1 cellular context compared by ENCODE assay signal in genomic region chr7:50677279-50677996, GRCh38.
TF ChIP-seq lines count a peak whose summit lies in the region.

No MANE protein-coding gene starts in this region.

TF ChIP-seq in HepG2, 621 proteins besides CTCF, POLR2A, EP300 and RAD21 (continued from another document and continues in another):
- TF ChIP-seq ZNF660 (CRISPR knock-in tag; IDR thresholded peaks at IDR 0.05; ENCODE audit: borderline replicate concordance, low read depth) (no peak), GPN1 (CRISPR knock-in tag; IDR thresholded peaks at IDR 0.05; ENCODE audit: borderline replicate concordance) (no peak), NR2C2 (CRISPR knock-in tag; IDR thresholded peaks at IDR 0.05; ENCODE audit: borderline replicate concordance) (no peak), ZNF207 (IDR thresholded peaks at IDR 0.05; ENCODE audit: borderline replicate concordance) (no peak), TBX2 (CRISPR knock-in tag; IDR thresholded peaks at IDR 0.05; ENCODE audit: borderline replicate concordance) (peak; percentile 45; the same call in 1 of the 2 replicates), FOXJ3 (CRISPR knock-in tag; IDR thresholded peaks at IDR 0.05; ENCODE audit: borderline replicate concordance) (peak; percentile 17; the same call in 1 of the 2 replicates), ZBTB4 (CRISPR knock-in tag; IDR thresholded peaks at IDR 0.05; ENCODE audit: borderline replicate concordance) (no peak), MTF2 (CRISPR knock-in tag; IDR thresholded peaks at IDR 0.05; ENCODE audit: borderline replicate concordance) (no peak), ARNTL (CRISPR knock-in tag; IDR thresholded peaks at IDR 0.05) (peak; percentile 77), ARNT2 (CRISPR knock-in tag; IDR thresholded peaks at IDR 0.05; ENCODE audit: low read depth) (no peak), ZNF781 (CRISPR knock-in tag; IDR thresholded peaks at IDR 0.05; ENCODE audit: borderline replicate concordance, not compliant biosample characterization) (no peak), MNT (IDR thresholded peaks at IDR 0.05) (peak; percentile 92), ETV6 (CRISPR knock-in tag; conservative IDR thresholded peaks at IDR 0.05) (no peak), ZNF136 (CRISPR knock-in tag; IDR thresholded peaks at IDR 0.05; ENCODE audit: low read depth) (no peak), ZNF547 (CRISPR knock-in tag; IDR thresholded peaks at IDR 0.05) (no peak), ZSCAN5A (CRISPR knock-in tag; IDR thresholded peaks at IDR 0.05; ENCODE audit: borderline replicate concordance) (no peak), ZNF235 (CRISPR knock-in tag; IDR thresholded peaks at IDR 0.05; ENCODE audit: borderline replicate concordance) (no peak), ZNF382 (CRISPR knock-in tag; IDR thresholded peaks at IDR 0.05; ENCODE audit: borderline replicate concordance) (no peak), ZNF777 (CRISPR knock-in tag; IDR thresholded peaks at IDR 0.05) (no peak), EED (CRISPR knock-in tag; IDR thresholded peaks at IDR 0.05) (no peak), HNRNPLL (IDR thresholded peaks at IDR 0.05; ENCODE audit: low read depth, low read length, poor library complexity, severe bottlenecking) (no peak), RFX3 (CRISPR knock-in tag; IDR thresholded peaks at IDR 0.05) (no peak), NFKBIZ (CRISPR knock-in tag; IDR thresholded peaks at IDR 0.05) (no peak), ZNF460 (CRISPR knock-in tag; IDR thresholded peaks at IDR 0.05; ENCODE audit: borderline replicate concordance) (no peak), JDP2 (CRISPR knock-in tag; IDR thresholded peaks at IDR 0.05; ENCODE audit: borderline replicate concordance) (no peak), MAX (IDR thresholded peaks at IDR 0.05) (peak; percentile 65), KDM4B (CRISPR knock-in tag; IDR thresholded peaks at IDR 0.05) (no peak), ZNF326 (CRISPR knock-in tag; IDR thresholded peaks at IDR 0.05; ENCODE audit: borderline replicate concordance) (no peak), ZNF790 (CRISPR knock-in tag; IDR thresholded peaks at IDR 0.05; ENCODE audit: borderline replicate concordance) (no peak), ZNF549 (CRISPR knock-in tag; IDR thresholded peaks at IDR 0.05) (no peak), ZNF761 (CRISPR knock-in tag; conservative IDR thresholded peaks at IDR 0.05) (no peak), ZNF558 (CRISPR knock-in tag; IDR thresholded peaks at IDR 0.05; ENCODE audit: borderline replicate concordance) (no peak), JUND (CRISPR knock-in tag; IDR thresholded peaks at IDR 0.05) (no peak), ZNF574 (CRISPR knock-in tag; IDR thresholded peaks at IDR 0.05) (no peak), GRHL1 (CRISPR knock-in tag; conservative IDR thresholded peaks at IDR 0.05) (no peak), ZNF816 (CRISPR knock-in tag; IDR thresholded peaks at IDR 0.05; ENCODE audit: borderline replicate concordance) (no peak)
- TF ChIP-seq, protein P1, sequence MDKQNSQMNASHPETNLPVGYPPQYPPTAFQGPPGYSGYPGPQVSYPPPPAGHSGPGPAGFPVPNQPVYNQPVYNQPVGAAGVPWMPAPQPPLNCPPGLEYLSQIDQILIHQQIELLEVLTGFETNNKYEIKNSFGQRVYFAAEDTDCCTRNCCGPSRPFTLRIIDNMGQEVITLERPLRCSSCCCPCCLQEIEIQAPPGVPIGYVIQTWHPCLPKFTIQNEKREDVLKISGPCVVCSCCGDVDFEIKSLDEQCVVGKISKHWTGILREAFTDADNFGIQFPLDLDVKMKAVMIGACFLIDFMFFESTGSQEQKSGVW (CRISPR knock-in tag; IDR thresholded peaks at IDR 0.05; ENCODE audit: borderline replicate concordance): no peak
- TF ChIP-seq, protein P2, sequence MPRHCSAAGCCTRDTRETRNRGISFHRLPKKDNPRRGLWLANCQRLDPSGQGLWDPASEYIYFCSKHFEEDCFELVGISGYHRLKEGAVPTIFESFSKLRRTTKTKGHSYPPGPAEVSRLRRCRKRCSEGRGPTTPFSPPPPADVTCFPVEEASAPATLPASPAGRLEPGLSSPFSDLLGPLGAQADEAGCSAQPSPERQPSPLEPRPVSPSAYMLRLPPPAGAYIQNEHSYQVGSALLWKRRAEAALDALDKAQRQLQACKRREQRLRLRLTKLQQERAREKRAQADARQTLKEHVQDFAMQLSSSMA (CRISPR knock-in tag; IDR thresholded peaks at IDR 0.05): no peak
- TF ChIP-seq, protein P3, sequence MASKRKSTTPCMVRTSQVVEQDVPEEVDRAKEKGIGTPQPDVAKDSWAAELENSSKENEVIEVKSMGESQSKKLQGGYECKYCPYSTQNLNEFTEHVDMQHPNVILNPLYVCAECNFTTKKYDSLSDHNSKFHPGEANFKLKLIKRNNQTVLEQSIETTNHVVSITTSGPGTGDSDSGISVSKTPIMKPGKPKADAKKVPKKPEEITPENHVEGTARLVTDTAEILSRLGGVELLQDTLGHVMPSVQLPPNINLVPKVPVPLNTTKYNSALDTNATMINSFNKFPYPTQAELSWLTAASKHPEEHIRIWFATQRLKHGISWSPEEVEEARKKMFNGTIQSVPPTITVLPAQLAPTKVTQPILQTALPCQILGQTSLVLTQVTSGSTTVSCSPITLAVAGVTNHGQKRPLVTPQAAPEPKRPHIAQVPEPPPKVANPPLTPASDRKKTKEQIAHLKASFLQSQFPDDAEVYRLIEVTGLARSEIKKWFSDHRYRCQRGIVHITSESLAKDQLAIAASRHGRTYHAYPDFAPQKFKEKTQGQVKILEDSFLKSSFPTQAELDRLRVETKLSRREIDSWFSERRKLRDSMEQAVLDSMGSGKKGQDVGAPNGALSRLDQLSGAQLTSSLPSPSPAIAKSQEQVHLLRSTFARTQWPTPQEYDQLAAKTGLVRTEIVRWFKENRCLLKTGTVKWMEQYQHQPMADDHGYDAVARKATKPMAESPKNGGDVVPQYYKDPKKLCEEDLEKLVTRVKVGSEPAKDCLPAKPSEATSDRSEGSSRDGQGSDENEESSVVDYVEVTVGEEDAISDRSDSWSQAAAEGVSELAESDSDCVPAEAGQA (IDR thresholded peaks at IDR 0.05; ENCODE audit: low read depth): no peak
- TF ChIP-seq, protein P3 (CRISPR knock-in tag; IDR thresholded peaks at IDR 0.05; ENCODE audit: borderline replicate concordance): no peak
- TF ChIP-seq, protein P4, sequence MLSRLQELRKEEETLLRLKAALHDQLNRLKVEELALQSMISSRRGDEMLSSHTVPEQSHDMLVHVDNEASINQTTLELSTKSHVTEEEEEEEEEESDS (CRISPR knock-in tag; IDR thresholded peaks at IDR 0.05; ENCODE audit: borderline replicate concordance): no peak
- TF ChIP-seq, protein P5, sequence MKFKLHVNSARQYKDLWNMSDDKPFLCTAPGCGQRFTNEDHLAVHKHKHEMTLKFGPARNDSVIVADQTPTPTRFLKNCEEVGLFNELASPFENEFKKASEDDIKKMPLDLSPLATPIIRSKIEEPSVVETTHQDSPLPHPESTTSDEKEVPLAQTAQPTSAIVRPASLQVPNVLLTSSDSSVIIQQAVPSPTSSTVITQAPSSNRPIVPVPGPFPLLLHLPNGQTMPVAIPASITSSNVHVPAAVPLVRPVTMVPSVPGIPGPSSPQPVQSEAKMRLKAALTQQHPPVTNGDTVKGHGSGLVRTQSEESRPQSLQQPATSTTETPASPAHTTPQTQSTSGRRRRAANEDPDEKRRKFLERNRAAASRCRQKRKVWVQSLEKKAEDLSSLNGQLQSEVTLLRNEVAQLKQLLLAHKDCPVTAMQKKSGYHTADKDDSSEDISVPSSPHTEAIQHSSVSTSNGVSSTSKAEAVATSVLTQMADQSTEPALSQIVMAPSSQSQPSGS (CRISPR knock-in tag; IDR thresholded peaks at IDR 0.05): no peak
